In genomic region chr5:416636-416960, GRCh38 we compare ENCODE assay signal across 14 cellular contexts.
"Had no signal": no experiment of that assay in that cellular context is flagged by ENCODE, and none has a peak within 500 bp of the region (broad histone marks: within the 10 kb centered on the region; RNA-seq: fewer than 3 reads in every experiment).

No MANE protein-coding gene starts in this region.

- H3K9me2 ChIP-seq: SK-N-SH had no signal

- H3K4me3 ChIP-seq: esophagus muscularis mucosa, right atrium auricular region had no signal

- H3K36me3 Mint-ChIP-seq: type B pancreatic cell, WTC11 had no signal

- H3K27ac ChIP-seq: right atrium auricular region had no signal

- H3K9me3 Mint-ChIP-seq: activated CD4-positive, alpha-beta T cell treated with anti-CD3 and anti-CD28 coated beads, Interleukin-2, amount 10 ng/mL, durations not matched to agents 7 days and 5 days; activated naive CD8-positive, alpha-beta T cell treated with anti-CD3 and anti-CD28 coated beads, Interleukin-2, amount 10 ng/mL, durations not matched to agents 7 days and 5 days; activated T-cell treated with anti-CD3 and anti-CD28 coated beads, Interleukin-2, amount 50 U/mL, for 4 hours; stimulated activated memory B cell treated with anti-CD40 and anti-IgM and Interleukin-4, amounts not matched to agents 10 μg/mL and 1 μg/mL and 100 μg/mL, for 72 hours; type B pancreatic cell; WTC11 had no signal

- H3K27me3 Mint-ChIP-seq: activated CD4-positive, alpha-beta T cell treated with anti-CD3 and anti-CD28 coated beads, Interleukin-2, amount 10 ng/mL, durations not matched to agents 7 days and 5 days; activated naive CD8-positive, alpha-beta T cell treated with anti-CD3 and anti-CD28 coated beads, Interleukin-2, amount 10 ng/mL, durations not matched to agents 7 days and 5 days; stimulated activated memory B cell treated with anti-CD40 and anti-IgM and Interleukin-4, amounts not matched to agents 10 μg/mL and 1 μg/mL and 100 μg/mL, for 72 hours; type B pancreatic cell had no signal

- H3K27me3 ChIP-seq: right atrium auricular region had no signal

- H3K36me3 ChIP-seq: esophagus muscularis mucosa, right atrium auricular region had no signal

- H3K4me3 Mint-ChIP-seq: activated CD4-positive, alpha-beta T cell treated with anti-CD3 and anti-CD28 coated beads, Interleukin-2, amount 10 ng/mL, durations not matched to agents 7 days and 5 days; activated naive CD8-positive, alpha-beta T cell treated with anti-CD3 and anti-CD28 coated beads, Interleukin-2, amount 10 ng/mL, durations not matched to agents 7 days and 5 days; activated T-cell treated with anti-CD3 and anti-CD28 coated beads, Interleukin-2, amount 50 U/mL, for 4 hours; stimulated activated memory B cell treated with anti-CD40 and anti-IgM and Interleukin-4, amounts not matched to agents 10 μg/mL and 1 μg/mL and 100 μg/mL, for 72 hours; T-helper 17 cell; type B pancreatic cell; WTC11 had no signal

- DNase-seq: activated naive CD8-positive, alpha-beta T cell treated with anti-CD3 and anti-CD28 coated beads, Interleukin-2, amount 10 ng/mL, durations not matched to agents 7 days and 5 days; activated T-cell treated with anti-CD3 and anti-CD28 coated beads, Interleukin-2, amount 50 U/mL, for 4 hours; foreskin fibroblast; left colon; mammary epithelial cell; SK-N-SH; small intestine; T-helper 17 cell had no signal

- H3K9ac ChIP-seq: SK-N-SH had no signal

- H3K4me2 ChIP-seq: SK-N-SH had no signal

- H3K4me1 Mint-ChIP-seq: stimulated activated memory B cell treated with anti-CD40 and anti-IgM and Interleukin-4, amounts not matched to agents 10 μg/mL and 1 μg/mL and 100 μg/mL, for 72 hours; T-helper 17 cell had no signal

- H3K9me3 ChIP-seq: esophagus muscularis mucosa, right atrium auricular region, SK-N-SH had no signal

- H3K27ac Mint-ChIP-seq: activated naive CD8-positive, alpha-beta T cell treated with anti-CD3 and anti-CD28 coated beads, Interleukin-2, amount 10 ng/mL, durations not matched to agents 7 days and 5 days; stimulated activated memory B cell treated with anti-CD40 and anti-IgM and Interleukin-4, amounts not matched to agents 10 μg/mL and 1 μg/mL and 100 μg/mL, for 72 hours; T-helper 17 cell had no signal
